Comparison of ENCODE assay signal across 1 cellular context in genomic region chr16:56482667-56483236, GRCh38.
TF ChIP-seq lines count a peak whose summit lies in the region.

No MANE protein-coding gene starts in this region.

TF ChIP-seq in IMR-90, 13 proteins besides CTCF, POLR2A, EP300 and RAD21:
- TF ChIP-seq USF2 (IDR thresholded peaks at IDR 0.05; ENCODE audit: low read depth, low read length) = 0 out of 2 replicates have a peak, but pooled peaks have one; percentile 8
- no peak for TF ChIP-seq ELK1 (IDR thresholded peaks at IDR 0.05; ENCODE audit: borderline replicate concordance, low read depth, low read length)
TF ChIP-seq in IMR-90: peak in this region for 1.
